14 cellular contexts compared by ENCODE assay signal in genomic region chr16:23254338-23254737, GRCh38. TPM values are rescaled to one million over a fixed set of nuclear protein-coding genes. Genes with fewer than 3 reads are reported as not detected.
DNase-seq lines count a peak whose midpoint lies in the region; ATAC-seq and TF ChIP-seq lines count a peak whose summit lies in the region.
"Had no signal": no experiment of that assay in that cellular context is flagged by ENCODE, and none has a peak within 500 bp of the region (broad histone marks: within the 10 kb centered on the region; RNA-seq: fewer than 3 reads in every experiment).

No MANE protein-coding gene starts in this region.

- H3K4me3 Mint-ChIP-seq in activated T-helper 1 cell treated with anti-CD3 and anti-CD28 coated beads, Interleukin-12 subunit alpha, Interleukin-12 subunit beta, Interleukin-2, Interleukin-4 antibody, amounts not matched to agents 30 ng/mL and 10 ng/mL and 1 ng/mL, durations not matched to agents 14 hours and 24 hours and 36 hours = no peak overlapping the region
- H3K4me3 Mint-ChIP-seq: dendritic cell treated with granulocyte-macrophage colony-stimulating factor and Interleukin-4, amounts not matched to agents 40 ng/mL and 50 ng/mL, for 4 days had no signal

- H3K27me3 Mint-ChIP-seq in activated T-helper 1 cell treated with anti-CD3 and anti-CD28 coated beads, Interleukin-12 subunit alpha, Interleukin-12 subunit beta, Interleukin-2, Interleukin-4 antibody, amounts not matched to agents 30 ng/mL and 10 ng/mL and 1 ng/mL, durations not matched to agents 14 hours and 24 hours and 36 hours (ENCODE audit: insufficient read depth) = peaks cover 2% of the 10 kb centered on the region

- no peak overlapping the region for H3K4me3 ChIP-seq in AG10803 (ENCODE audit: low read length)
- H3K4me3 ChIP-seq in kidney epithelial cell (ENCODE audit: low read depth, low read length) = no peak overlapping the region
- H3K4me3 ChIP-seq: lung, tibial nerve had no signal

- intact Hi-C loops in activated T-helper 1 cell treated with anti-CD3 and anti-CD28 coated beads, Interleukin-12 subunit alpha, Interleukin-12 subunit beta, Interleukin-2, Interleukin-4 antibody, amounts not matched to agents 30 ng/mL and 10 ng/mL and 1 ng/mL, durations not matched to agents 14 hours and 24 hours and 36 hours (cut with micrococcal nuclease) = loop anchor here (10.0 kb wide), 1 partner anchor 180 kb away; no protein-coding TSS in a partner anchor

- no peak for TF ChIP-seq CTCF in AG10803 (conservative IDR thresholded peaks at IDR 0.05; ENCODE audit: low read length)
- no peak for TF ChIP-seq CTCF in kidney epithelial cell (IDR thresholded peaks at IDR 0.05; ENCODE audit: insufficient read depth, low read length, poor library complexity, severe bottlenecking)

- no peaks in the 10 kb centered on the region for H3K36me3 ChIP-seq in kidney epithelial cell (ENCODE audit: control insufficient read depth, insufficient read depth, low read length)
- H3K36me3 ChIP-seq: tibial nerve had no signal

- H3K9me3 Mint-ChIP-seq in activated T-helper 1 cell treated with anti-CD3 and anti-CD28 coated beads, Interleukin-12 subunit alpha, Interleukin-12 subunit beta, Interleukin-2, Interleukin-4 antibody, amounts not matched to agents 30 ng/mL and 10 ng/mL and 1 ng/mL, durations not matched to agents 14 hours and 24 hours and 36 hours = no peaks in the 10 kb centered on the region

- H3K4me1 Mint-ChIP-seq in activated T-helper 1 cell treated with anti-CD3 and anti-CD28 coated beads, Interleukin-12 subunit alpha, Interleukin-12 subunit beta, Interleukin-2, Interleukin-4 antibody, amounts not matched to agents 30 ng/mL and 10 ng/mL and 1 ng/mL, durations not matched to agents 14 hours and 24 hours and 36 hours (ENCODE audit: low read depth) = no peaks in the 10 kb centered on the region

- no peak overlapping the region for H3K27ac Mint-ChIP-seq in activated T-helper 1 cell treated with anti-CD3 and anti-CD28 coated beads, Interleukin-12 subunit alpha, Interleukin-12 subunit beta, Interleukin-2, Interleukin-4 antibody, amounts not matched to agents 30 ng/mL and 10 ng/mL and 1 ng/mL, durations not matched to agents 14 hours and 24 hours and 36 hours
- H3K27ac Mint-ChIP-seq: dendritic cell treated with granulocyte-macrophage colony-stimulating factor and Interleukin-4, amounts not matched to agents 40 ng/mL and 50 ng/mL, for 4 days had no signal

- DNase-seq in AG10803 (ENCODE audit: low read depth) = peak; percentile 80
- DNase-seq in H4 (ENCODE audit: low spot score) = peak; percentile 95
- DNase-seq in T1000 (lab: John Stamatoyannopoulos, UW) = peak; percentile 22
- DNase-seq in kidney epithelial cell (ENCODE audit: low read depth) = peak; percentile 62
- no peak for DNase-seq in HuH-7.5 (ENCODE audit: low spot score)
- DNase-seq in activated T-helper 1 cell treated with anti-CD3 and anti-CD28 coated beads, Interleukin-12 subunit alpha, Interleukin-12 subunit beta, Interleukin-2, Interleukin-4 antibody, amounts not matched to agents 30 ng/mL and 10 ng/mL and 1 ng/mL, durations not matched to agents 14 hours and 24 hours and 36 hours (ENCODE audit: low spot score) = no peak
- DNase-seq: activated effector memory CD4-positive, alpha-beta T cell treated with Interleukin-2 at 50 U/mL for 16 hours; Caco-2; NCI-H146 had no signal

- H3K27me3 ChIP-seq in kidney epithelial cell (ENCODE audit: control insufficient read depth, insufficient read depth, low read length) = no peaks in the 10 kb centered on the region
- H3K27me3 ChIP-seq: tibial nerve had no signal

- no peak for ATAC-seq in HG03039 (IDR thresholded peaks at IDR 0.05; ENCODE audit: unreplicated experiment)
- ATAC-seq in GM18873 (IDR thresholded peaks at IDR 0.05; ENCODE audit: low FRiP score, unreplicated experiment) = no peak

- no peaks in the 10 kb centered on the region for H3K36me3 Mint-ChIP-seq in activated T-helper 1 cell treated with anti-CD3 and anti-CD28 coated beads, Interleukin-12 subunit alpha, Interleukin-12 subunit beta, Interleukin-2, Interleukin-4 antibody, amounts not matched to agents 30 ng/mL and 10 ng/mL and 1 ng/mL, durations not matched to agents 14 hours and 24 hours and 36 hours (ENCODE audit: low read depth)

RNA-seq across cellular contexts. Expression of gene SCNN1B, which starts 47.8 kb away (rescaled TPM):
- total RNA-seq in H4 (2014; rRNA removed; shearing (Covaris generic)) = not detected in 2 replicates
- 0.38 TPM in 1 of 2 replicates, not detected in the other for total RNA-seq in kidney epithelial cell
- not detected in 2 replicates for total RNA-seq in activated T-helper 1 cell treated with anti-CD3 and anti-CD28 coated beads, Interleukin-12 subunit alpha, Interleukin-12 subunit beta, Interleukin-2, Interleukin-4 antibody, amounts not matched to agents 30 ng/mL and 10 ng/mL and 1 ng/mL, durations not matched to agents 14 hours and 24 hours and 36 hours
- total RNA-seq: Caco-2 had no signal

Comparison
In these comparisons a context has a peak if more than half of its experiments do, and no peak if none do; other contexts are left out.
1. DNase-seq: peak in AG10803 (single experiment), H4 (single experiment), T1000 (single experiment) and kidney epithelial cell (single experiment); none in HuH-7.5 (single experiment) and activated T-helper 1 cell treated with anti-CD3 and anti-CD28 coated beads, Interleukin-12 subunit alpha, Interleukin-12 subunit beta, Interleukin-2, Interleukin-4 antibody, amounts not matched to agents 30 ng/mL and 10 ng/mL and 1 ng/mL, durations not matched to agents 14 hours and 24 hours and 36 hours (single experiment).